ENCODE assay signal across 32 cellular contexts in the genomic region with DNA sequence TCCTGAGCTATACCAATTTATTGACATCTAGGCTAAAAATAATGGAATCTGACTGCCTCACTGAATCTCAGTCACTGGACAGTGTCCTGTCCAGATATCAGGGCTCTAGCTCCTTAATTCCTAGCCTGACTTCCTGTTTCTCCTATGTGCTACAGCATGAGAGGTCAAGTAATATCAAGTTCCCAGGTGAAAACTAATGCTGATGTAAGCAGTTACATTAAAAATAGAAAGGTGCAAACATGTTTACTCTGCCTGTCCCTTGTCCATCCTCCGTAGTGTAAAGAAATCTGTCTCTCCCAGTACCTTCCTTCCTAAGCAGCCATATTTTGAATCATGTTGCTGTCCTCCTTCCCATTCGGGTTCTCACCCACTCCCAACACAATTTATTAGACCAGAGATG.
"Had no signal": no experiment of that assay in that cellular context is flagged by ENCODE, and none has a peak within 500 bp of the region (broad histone marks: within the 10 kb centered on the region; RNA-seq: fewer than 3 reads in every experiment).

No MANE protein-coding gene starts in this region.

- ATAC-seq: activated CD8-positive, alpha-beta T cell treated with anti-CD3 and anti-CD28 coated beads for 36 hours; activated naive CD4-positive, alpha-beta T cell treated with anti-CD3 and anti-CD28 coated beads, Interleukin-2, amount 50 U/mL, for 72 hours; activated T-cell treated with anti-CD3 and anti-CD28 coated beads, Interleukin-2, amount 50 U/mL, for 4 hours; activated T-cell treated with anti-CD3 and anti-CD28 coated beads, Interleukin-2, amount 50 U/mL, for 72 hours; activated T-helper 17 cell treated with anti-CD3 and anti-CD28 coated beads, Interleukin-2, amount 50 U/mL, for 72 hours; body of pancreas had no signal

- FAIRE-seq: astrocyte, TTC549 had no signal

- DNase-seq: activated B cell treated with CpG ODN at 0.5 μM for 24 hours; activated CD4-positive, alpha-beta memory T cell treated with anti-CD3 and anti-CD28 coated beads for 36 hours; activated CD4-positive, alpha-beta T cell treated with anti-CD3 and anti-CD28 coated beads for 4 hours; activated CD4-positive, alpha-beta T cell treated with anti-CD3 and anti-CD28 coated beads, Interleukin-2, amount 50 U/mL, for 1 hour; activated CD4-positive, alpha-beta T cell treated with anti-CD3 and anti-CD28 coated beads, Interleukin-2, amount 50 U/mL, for 4 hours; activated CD4-positive, CD25-positive, alpha-beta regulatory T cell treated with anti-CD3 and anti-CD28 coated beads, Interleukin-2, amount 50 U/mL, for 72 hours; activated CD8-positive, alpha-beta memory T cell treated with anti-CD3 and anti-CD28 coated beads, Interleukin-2, amount 50 U/mL, for 4 hours; activated CD8-positive, alpha-beta T cell treated with anti-CD3 and anti-CD28 coated beads for 36 hours; activated effector memory CD4-positive, alpha-beta T cell treated with anti-CD3 and anti-CD28 coated beads, Interleukin-2, amount 50 U/mL, for 16 hours; activated gamma-delta T cell treated with Interleukin-2 at 50 U/mL for 16 hours; activated naive CD4-positive, alpha-beta T cell; activated naive CD4-positive, alpha-beta T cell treated with anti-CD3 and anti-CD28 coated beads for 36 hours; activated naive CD4-positive, alpha-beta T cell treated with anti-CD3 and anti-CD28 coated beads, Interleukin-2, amount 50 U/mL, for 16 hours; activated naive CD8-positive, alpha-beta T cell treated with anti-CD3 and anti-CD28 coated beads for 36 hours; activated T-cell treated with anti-CD3 and anti-CD28 coated beads for 4 hours; activated T-cell treated with anti-CD3 and anti-CD28 coated beads, Interleukin-2, amount 50 U/mL, for 1 hour; activated T-cell treated with anti-CD3 and anti-CD28 coated beads, Interleukin-2, amount 50 U/mL, for 4 hours; activated T-cell treated with anti-CD3 and anti-CD28 coated beads, Interleukin-2, amount 50 U/mL, for 72 hours; adrenal gland; amniotic stem cell; aorta; body of pancreas; caudate nucleus; cerebellar nuclear complex; T-helper 2 cell; T-helper 9 cell had no signal

- H3K27me3 ChIP-seq: adrenal gland, body of pancreas, cardiac muscle cell had no signal

- H3K4me1 ChIP-seq: adrenal gland, body of pancreas had no signal

- H3K27ac ChIP-seq: adrenal gland, body of pancreas, cardiac muscle cell, VCaP had no signal

- H3K36me3 ChIP-seq: adrenal gland, cardiac muscle cell had no signal

- H3K4me3 ChIP-seq: adrenal gland, body of pancreas, cardiac muscle cell had no signal

- H3K9me3 ChIP-seq: adrenal gland, body of pancreas had no signal
